In genomic region chr12:52522346-52523011, GRCh38 we compare ENCODE assay signal across 15 cellular contexts. TPM values are rescaled to one million over a fixed set of nuclear protein-coding genes. Genes with fewer than 3 reads are reported as not detected.
A peak's percentile ranks its signal among the peaks of the same experiment; 100 is the strongest.
DNase-seq lines count a peak whose midpoint lies in the region; ATAC-seq, FAIRE-seq and TF ChIP-seq lines count a peak whose summit lies in the region.
"Had no signal": no experiment of that assay in that cellular context is flagged by ENCODE, and none has a peak within 500 bp of the region (broad histone marks: within the 10 kb centered on the region; RNA-seq: fewer than 3 reads in every experiment).

No MANE protein-coding gene starts in this region.

- DNase-seq in A549 (ENCODE audit: low read depth in 1 of 2, low spot score in 1 of 2): no peak
- peak; percentile 27 for DNase-seq in HCT116 (ENCODE audit: low read depth, low spot score)
- DNase-seq in bronchial epithelial cell (ENCODE audit: low read depth): peak; percentile 96
- peak; percentile 28 for DNase-seq in medulla oblongata (ENCODE audit: extremely low spot score)
- no peak for DNase-seq in C1 segment of cervical spinal cord (lab: John Stamatoyannopoulos, UW)
- DNase-seq in Karpas-422: no peak
- DNase-seq in superior temporal gyrus (ENCODE audit: extremely low spot score): no peak
- DNase-seq: gastrocnemius medialis, upper lobe of right lung had no signal

- TF ChIP-seq POLR2A in A549 (IDR thresholded peaks at IDR 0.05; ENCODE audit: low read length): no peak
- no peak for TF ChIP-seq POLR2A in HCT116 (IDR thresholded peaks at IDR 0.05; ENCODE audit: borderline replicate concordance, extremely low read depth, insufficient read depth, insufficient read length)

- H3K79me2 ChIP-seq in HCT116 (ENCODE audit: insufficient read depth, low read length) (no peaks in the 10 kb centered on the region), Karpas-422 (ENCODE audit: low read length) (no peaks in the 10 kb centered on the region)

- no peak for TF ChIP-seq EP300 in A549 (IDR thresholded peaks at IDR 0.05)

- H3K9ac ChIP-seq in HCT116 (ENCODE audit: low read length) (peak overlapping the region; percentile 43), Karpas-422 (ENCODE audit: low read length) (no peak overlapping the region)

- H3K27ac ChIP-seq in A549 (peak overlapping the region; percentile 4 to 14; a peak in 2 of 6 replicates), HCT116 (ENCODE audit: low read depth, low read length) (peak overlapping the region; percentile 55), Karpas-422 (ENCODE audit: low read length) (no peak overlapping the region)
- H3K27ac ChIP-seq: gastrocnemius medialis, upper lobe of right lung had no signal

- CTCF ChIA-PET in A549 (lab: Yijun Ruan, JAX) (interaction anchor here (0.8 to 1.9 kb wide), 6 partner anchors 10 to 150 kb away, joined by 3 to 6 read pairs (median 3); no protein-coding TSS in a partner anchor), HCT116 (lab: Charles Lee) (interaction anchor here (0.8 kb wide), 1 partner anchor 348 kb away, joined by 3 read pairs; no protein-coding TSS in a partner anchor)

- ATAC-seq in A549 (peak in 1 of 2 experiments; percentile 22; a peak in 3 of 6 replicates), HCT116 (peak; percentile 75), GM18858 (IDR thresholded peaks at IDR 0.05; ENCODE audit: unreplicated experiment) (no peak)
- ATAC-seq: gastrocnemius medialis, K562, upper lobe of right lung had no signal

- intact Hi-C loops in HCT116 (cut with micrococcal nuclease): no loop called here

- peak overlapping the region; percentile 96 for H2AFZ ChIP-seq in HCT116 (ENCODE audit: low read depth, low read length, poor library complexity, severe bottlenecking)
- H2AFZ ChIP-seq in Karpas-422 (ENCODE audit: low read length): no peak overlapping the region

- H3K9me2 ChIP-seq in HCT116 (ENCODE audit: insufficient read depth) (no peaks in the 10 kb centered on the region), Karpas-422 (replicated peaks; ENCODE audit: insufficient read depth, low read length) (no peaks in the 10 kb centered on the region)

- H3K4me1 ChIP-seq in A549: peaks cover 22% of the 10 kb centered on the region
- H3K4me1 ChIP-seq in HCT116 (ENCODE audit: control insufficient read depth in 1 of 2, insufficient read depth in 2 of 2, low read length in 2 of 2): peaks cover 34 to 60% of the 10 kb centered on the region in 2 experiments
- peaks cover 11% of the 10 kb centered on the region for H3K4me1 ChIP-seq in Karpas-422 (ENCODE audit: low read length)
- H3K4me1 ChIP-seq: gastrocnemius medialis, upper lobe of right lung had no signal

- no peaks in the 10 kb centered on the region for H3K36me3 ChIP-seq in HCT116 (ENCODE audit: control insufficient read depth in 1 of 2, insufficient read depth in 2 of 2, low read length in 2 of 2)
- H3K36me3 ChIP-seq in bronchial epithelial cell (ENCODE audit: control insufficient read depth, insufficient read depth, low read length): peaks cover 18% of the 10 kb centered on the region
- no peaks in the 10 kb centered on the region for H3K36me3 ChIP-seq in Karpas-422 (ENCODE audit: insufficient read depth, low read length)
- H3K36me3 ChIP-seq: gastrocnemius medialis, upper lobe of right lung had no signal

- no peaks in the 10 kb centered on the region for H4K20me1 ChIP-seq in HCT116 (ENCODE audit: insufficient read depth)
- H4K20me1 ChIP-seq in Karpas-422 (ENCODE audit: insufficient read depth, low read depth, low read length): no peaks in the 10 kb centered on the region

- H3K4me2 ChIP-seq in A549 (no peak overlapping the region; the same call in 2 of the 3 replicates), HCT116 (ENCODE audit: low read length) (peak overlapping the region; percentile 73), Karpas-422 (ENCODE audit: low read depth, low read length, poor library complexity, severe bottlenecking) (no peak overlapping the region)

- BruUV-seq in HCT116 (replicated peaks; lab: Mats Ljungman, UMichigan): no TSS peak

- FAIRE-seq in A549 (lab: Jason Lieb, UNC): no peak
- FAIRE-seq in bronchial epithelial cell (lab: Jason Lieb, UNC): peak; percentile 98
- FAIRE-seq: K562 had no signal

- H3K9me3 ChIP-seq in A549: no peaks in the 10 kb centered on the region
- H3K9me3 ChIP-seq in HCT116 (ENCODE audit: control insufficient read depth in 1 of 2, insufficient read depth in 1 of 2, low read depth in 1 of 2, low read length in 2 of 2): no peaks in the 10 kb centered on the region
- no peaks in the 10 kb centered on the region for H3K9me3 ChIP-seq in Karpas-422 (ENCODE audit: low read length)
- H3K9me3 ChIP-seq: gastrocnemius medialis, upper lobe of right lung had no signal

- 57% methylated on average over 10 of the region's 10 CpGs for WGBS in A549 (ENCODE audit: missing lambda C conversion rate)

- TF ChIP-seq CTCF in A549 (IDR thresholded peaks at IDR 0.05) (no peak), HCT116 (IDR thresholded peaks at IDR 0.05 in 2 of 3, conservative IDR thresholded peaks at IDR 0.05 in 1 of 3; ENCODE audit: borderline replicate concordance in 1 of 3, insufficient read depth in 1 of 3, low read depth in 2 of 3, low read length in 2 of 3) (no peak), bronchial epithelial cell (IDR thresholded peaks at IDR 0.05; ENCODE audit: insufficient read depth, low read length, severe bottlenecking) (no peak)

- POLR2A ChIA-PET in A549 (lab: Yijun Ruan, JAX) (no interaction called here), HCT116 (lab: Charles Lee) (no interaction called here)

- no peak overlapping the region for H3K4me3 ChIP-seq in A549
- H3K4me3 ChIP-seq in HCT116 (replicated peaks in 1 of 2; ENCODE audit: low read depth in 1 of 2, low read length in 2 of 2): peak overlapping the region in 1 of 2 experiments; percentile 37; a peak in 1 of 4 replicates
- peak overlapping the region; percentile 11 for H3K4me3 ChIP-seq in bronchial epithelial cell (ENCODE audit: low read depth, low read length)
- no peak overlapping the region for H3K4me3 ChIP-seq in Karpas-422 (ENCODE audit: low read length)
- H3K4me3 ChIP-seq: gastrocnemius medialis, K562, upper lobe of right lung had no signal

- H3K27me3 ChIP-seq in HCT116 (ENCODE audit: insufficient read depth, low read length) (no peaks in the 10 kb centered on the region), bronchial epithelial cell (ENCODE audit: control insufficient read depth, insufficient read depth, low read length) (no peaks in the 10 kb centered on the region), Karpas-422 (ENCODE audit: low read length) (no peaks in the 10 kb centered on the region)

- RAD21 ChIA-PET in HCT116 (lab: Charles Lee; ENCODE audit: low non-redundant PET in 1 of 2, low total read pairs in 2 of 2, uncharacterized antibody in 2 of 2, unreplicated experiment in 2 of 2): no interaction called here

- no peak for TF ChIP-seq RAD21 in A549 (conservative IDR thresholded peaks at IDR 0.05 in 1 of 2, IDR thresholded peaks at IDR 0.05 in 1 of 2)
- no peak for TF ChIP-seq RAD21 in HCT116 (IDR thresholded peaks at IDR 0.05; ENCODE audit: low read depth)

RNA-seq across cellular contexts. Expression of gene KRT5, which starts 2.3 kb away (rescaled TPM):
- polyA plus RNA-seq in A549 (2011; rRNA removed) (0.06 TPM in 1 of 2 replicates, not detected in the other), A549 (2017; fragmentation: RNase III; extraction: RNeasy Plus Mini Kit Qiagen cat#74134 plus additional on column Dnase treatment) (0.08 to 0.25 TPM in 2 of 3 replicates, not detected in the other)
- 0.05 and 0.09 TPM in 2 replicates for polyA plus RNA-seq in A549 (2012; cell fraction: cytosol; rRNA removed)
- polyA plus RNA-seq in A549 (2012; cell fraction: nucleus; rRNA removed): 0.02 and 0.06 TPM in 2 replicates
- 1.0 TPM in 1 of 2 replicates, not detected in the other for polyA minus RNA-seq in A549 (2011; rRNA and poly(A)+ RNA removed)
- total RNA-seq in HCT116 (2021; ENCODE audit: unreplicated experiment) (0.44 TPM), bronchial epithelial cell (6,770 and 10,597 TPM in 2 replicates)
- polyA plus RNA-seq in HCT116 (2012): 0.25 TPM in 1 of 2 replicates, not detected in the other
- not detected in 2 replicates for total RNA-seq in Karpas-422 (2014; rRNA removed; shearing (Covaris generic); ENCODE audit: low replicate concordance)
- total RNA-seq: activated T-helper 1 cell treated with anti-CD3 and anti-CD28 coated beads, Interleukin-12 subunit alpha, Interleukin-12 subunit beta, Interleukin-2, Interleukin-4 antibody, amounts not matched to agents 30 ng/mL and 10 ng/mL and 1 ng/mL, durations not matched to agents 14 hours and 24 hours and 36 hours; gastrocnemius medialis; K562; liver had no signal
- polyA plus RNA-seq: BJ had no signal

RNA-seq across cellular contexts. Expression of gene KRT6A, which starts 29.4 kb away (rescaled TPM):
- polyA plus RNA-seq in A549 (2011; rRNA removed) (0.04 and 0.09 TPM in 2 replicates), A549 (2017; fragmentation: RNase III; extraction: RNeasy Plus Mini Kit Qiagen cat#74134 plus additional on column Dnase treatment) (0.07 to 0.14 TPM (median 0.11 TPM) in 3 replicates)
- polyA plus RNA-seq in A549 (2012; cell fraction: cytosol; rRNA removed): 0.06 and 0.15 TPM in 2 replicates
- 0.13 and 0.34 TPM in 2 replicates for polyA plus RNA-seq in A549 (2012; cell fraction: nucleus; rRNA removed)
- polyA minus RNA-seq in A549 (2011; rRNA and poly(A)+ RNA removed): 0.29 and 1.5 TPM in 2 replicates
- total RNA-seq in HCT116 (2021; ENCODE audit: unreplicated experiment) (0.66 TPM), bronchial epithelial cell (13,929 and 17,192 TPM in 2 replicates)
- polyA plus RNA-seq in HCT116 (2012): 0.61 and 0.90 TPM in 2 replicates
- total RNA-seq in Karpas-422 (2014; rRNA removed; shearing (Covaris generic); ENCODE audit: low replicate concordance): not detected in 2 replicates
- total RNA-seq: activated T-helper 1 cell treated with anti-CD3 and anti-CD28 coated beads, Interleukin-12 subunit alpha, Interleukin-12 subunit beta, Interleukin-2, Interleukin-4 antibody, amounts not matched to agents 30 ng/mL and 10 ng/mL and 1 ng/mL, durations not matched to agents 14 hours and 24 hours and 36 hours; gastrocnemius medialis; K562 had no signal
- polyA plus RNA-seq: BJ had no signal

RNA-seq across cellular contexts. Expression of gene KRT71, which starts 30.5 kb away (rescaled TPM):
- polyA plus RNA-seq in A549 (2011; rRNA removed) (not detected in 2 replicates), A549 (2017; fragmentation: RNase III; extraction: RNeasy Plus Mini Kit Qiagen cat#74134 plus additional on column Dnase treatment) (not detected in 3 replicates)
- not detected in 2 replicates for polyA plus RNA-seq in A549 (2012; cell fraction: cytosol; rRNA removed)
- not detected in 2 replicates for polyA plus RNA-seq in A549 (2012; cell fraction: nucleus; rRNA removed)
- not detected in 2 replicates for polyA minus RNA-seq in A549 (2011; rRNA and poly(A)+ RNA removed)
- total RNA-seq in HCT116 (2021; ENCODE audit: unreplicated experiment) (not detected), bronchial epithelial cell (not detected in 2 replicates)
- polyA plus RNA-seq in HCT116 (2012): not detected in 2 replicates
- not detected in 2 replicates for total RNA-seq in Karpas-422 (2014; rRNA removed; shearing (Covaris generic); ENCODE audit: low replicate concordance)
- total RNA-seq: activated T-helper 1 cell treated with anti-CD3 and anti-CD28 coated beads, Interleukin-12 subunit alpha, Interleukin-12 subunit beta, Interleukin-2, Interleukin-4 antibody, amounts not matched to agents 30 ng/mL and 10 ng/mL and 1 ng/mL, durations not matched to agents 14 hours and 24 hours and 36 hours; gastrocnemius medialis; K562; liver; pulmonary artery endothelial cell; upper lobe of right lung had no signal
- polyA plus RNA-seq: BJ, K562, liver had no signal

RNA-seq across cellular contexts. Expression of gene KRT6C, which starts 48.9 kb away (rescaled TPM):
- not detected in 2 replicates for polyA plus RNA-seq in A549 (2011; rRNA removed)
- polyA plus RNA-seq in A549 (2012; cell fraction: cytosol; rRNA removed): not detected in 2 replicates
- polyA plus RNA-seq in A549 (2012; cell fraction: nucleus; rRNA removed): not detected in 2 replicates
- polyA plus RNA-seq in A549 (2017; fragmentation: RNase III; extraction: RNeasy Plus Mini Kit Qiagen cat#74134 plus additional on column Dnase treatment): not detected in 3 replicates
- not detected in 2 replicates for polyA minus RNA-seq in A549 (2011; rRNA and poly(A)+ RNA removed)
- total RNA-seq in HCT116 (2021; ENCODE audit: unreplicated experiment): not detected
- polyA plus RNA-seq in HCT116 (2012): 0.04 TPM in 1 of 2 replicates, not detected in the other
- 16.8 and 138 TPM in 2 replicates for total RNA-seq in bronchial epithelial cell
- total RNA-seq in Karpas-422 (2014; rRNA removed; shearing (Covaris generic); ENCODE audit: low replicate concordance): not detected in 2 replicates
- total RNA-seq: activated T-helper 1 cell treated with anti-CD3 and anti-CD28 coated beads, Interleukin-12 subunit alpha, Interleukin-12 subunit beta, Interleukin-2, Interleukin-4 antibody, amounts not matched to agents 30 ng/mL and 10 ng/mL and 1 ng/mL, durations not matched to agents 14 hours and 24 hours and 36 hours; gastrocnemius medialis; K562; pulmonary artery endothelial cell; upper lobe of right lung had no signal
- polyA plus RNA-seq: BJ, K562, liver had no signal

RNA-seq across cellular contexts. Expression of gene KRT74, which starts 51.2 kb away (rescaled TPM):
- polyA plus RNA-seq in A549 (2011; rRNA removed) (not detected in 2 replicates), A549 (2017; fragmentation: RNase III; extraction: RNeasy Plus Mini Kit Qiagen cat#74134 plus additional on column Dnase treatment) (not detected in 3 replicates)
- polyA plus RNA-seq in A549 (2012; cell fraction: cytosol; rRNA removed): 0.01 TPM in 1 of 2 replicates, not detected in the other
- not detected in 2 replicates for polyA plus RNA-seq in A549 (2012; cell fraction: nucleus; rRNA removed)
- not detected in 2 replicates for polyA minus RNA-seq in A549 (2011; rRNA and poly(A)+ RNA removed)
- total RNA-seq in HCT116 (2021; ENCODE audit: unreplicated experiment) (not detected), bronchial epithelial cell (0.13 TPM in 1 of 2 replicates, not detected in the other)
- polyA plus RNA-seq in HCT116 (2012): not detected in 2 replicates
- not detected in 2 replicates for total RNA-seq in Karpas-422 (2014; rRNA removed; shearing (Covaris generic); ENCODE audit: low replicate concordance)
- total RNA-seq: activated T-helper 1 cell treated with anti-CD3 and anti-CD28 coated beads, Interleukin-12 subunit alpha, Interleukin-12 subunit beta, Interleukin-2, Interleukin-4 antibody, amounts not matched to agents 30 ng/mL and 10 ng/mL and 1 ng/mL, durations not matched to agents 14 hours and 24 hours and 36 hours; gastrocnemius medialis; K562; liver; pulmonary artery endothelial cell; upper lobe of right lung had no signal
- polyA plus RNA-seq: BJ, K562, liver had no signal

Comparison
In these comparisons a context has a peak if more than half of its experiments do, and no peak if none do; other contexts are left out.
1. DNase-seq: peak in HCT116 (single experiment), bronchial epithelial cell (single experiment) and medulla oblongata (single experiment); none in A549 (0 of 2), C1 segment of cervical spinal cord (0 of 14), Karpas-422 (single experiment) and superior temporal gyrus (single experiment).
2. RNA of gene KRT5, which starts 2.3 kb away (total RNA-seq): 6,770 to 10,597 TPM in bronchial epithelial cell; 0.44 TPM in HCT116 (single experiment) and not detected in Karpas-422; every median in the first group is over 1,000 times any median in the second.
3. RNA of gene KRT6A, which starts 29.4 kb away (total RNA-seq): 13,929 to 17,192 TPM in bronchial epithelial cell; 0.66 TPM in HCT116 (single experiment) and not detected in Karpas-422; every median in the first group is over 1,000 times any median in the second.